ENCODE assay signal across 9 cellular contexts in genomic region chr19:41427647-41428480, GRCh38. TPM values are rescaled to one million over a fixed set of nuclear protein-coding genes. Genes with fewer than 3 reads are reported as not detected.
A peak's percentile ranks its signal among the peaks of the same experiment; 100 is the strongest.
DNase-seq lines count a peak whose midpoint lies in the region; ATAC-seq and TF ChIP-seq lines count a peak whose summit lies in the region.
"Had no signal": no experiment of that assay in that cellular context is flagged by ENCODE, and none has a peak within 500 bp of the region (broad histone marks: within the 10 kb centered on the region; RNA-seq: fewer than 3 reads in every experiment).

No MANE protein-coding gene starts in this region.

- peaks cover 46% of the 10 kb centered on the region for H3K36me3 ChIP-seq in NT2/D1 (ENCODE audit: insufficient read depth, insufficient read length, low read length)
- peaks cover 42% of the 10 kb centered on the region for H3K36me3 ChIP-seq in right atrium auricular region
- H3K36me3 ChIP-seq in gastrocnemius medialis = peaks cover 0 to 39% of the 10 kb centered on the region in 2 donors
- peaks cover 13% of the 10 kb centered on the region for H3K36me3 ChIP-seq in HAP-1 (replicated peaks)

- peaks cover 12% of the 10 kb centered on the region for H3K4me1 ChIP-seq in NT2/D1 (ENCODE audit: insufficient read depth, insufficient read length)
- peaks cover 0 to 56% of the 10 kb centered on the region in 2 donors for H3K4me1 ChIP-seq in right atrium auricular region
- peaks cover 23 to 38% of the 10 kb centered on the region in 2 donors for H3K4me1 ChIP-seq in gastrocnemius medialis
- peaks cover 3% of the 10 kb centered on the region; the same call in 1 of the 2 replicates for H3K4me1 ChIP-seq in HAP-1

- in situ Hi-C loops in gastrocnemius medialis (cut with MboI; ENCODE audit: low sequenced_read_pairs in 4 of 4) (no loop called here), HAP-1 (cut with MboI; ENCODE audit: low sequenced_read_pairs) (no loop called here)

- H3K36me3 Mint-ChIP-seq in activated naive CD4-positive, alpha-beta T cell treated with anti-CD3 and anti-CD28 coated beads, Interleukin-2, amount 50 U/mL, for 72 hours = no peaks in the 10 kb centered on the region

- H3K27me3 ChIP-seq in NT2/D1 (ENCODE audit: insufficient read depth, insufficient read length) (no peaks in the 10 kb centered on the region), right atrium auricular region (no peaks in the 10 kb centered on the region), gastrocnemius medialis (no peaks in the 10 kb centered on the region), HAP-1 (ENCODE audit: low read depth) (no peaks in the 10 kb centered on the region)

- peak; percentile 42 to 73 for ATAC-seq in activated naive CD4-positive, alpha-beta T cell treated with anti-CD3 and anti-CD28 coated beads, Interleukin-2, amount 50 U/mL, for 72 hours
- ATAC-seq in gastrocnemius medialis = peak in 1 of 2 donors; percentile 5
- ATAC-seq in HG03025 (IDR thresholded peaks at IDR 0.05; ENCODE audit: low FRiP score, unreplicated experiment) = no peak
- no peak for ATAC-seq in HG03457 (IDR thresholded peaks at IDR 0.05; ENCODE audit: unreplicated experiment)

- no peaks in the 10 kb centered on the region for H3K9me3 ChIP-seq in NT2/D1 (ENCODE audit: insufficient read depth, low read length)
- no peaks in the 10 kb centered on the region for H3K9me3 ChIP-seq in right atrium auricular region
- H3K9me3 ChIP-seq in gastrocnemius medialis = no peaks in the 10 kb centered on the region
- no peaks in the 10 kb centered on the region for H3K9me3 ChIP-seq in HAP-1

- no peak for TF ChIP-seq POLR2A in gastrocnemius medialis (IDR thresholded peaks at IDR 0.05)

- peak overlapping the region; percentile 76 for H3K9ac ChIP-seq in NT2/D1 (ENCODE audit: insufficient read length, low read depth)

- intact Hi-C loops in gastrocnemius medialis (cut with DNase I; ENCODE audit: low total_unique reads) = no loop called here

- no peaks in the 10 kb centered on the region for H3K9me3 Mint-ChIP-seq in activated naive CD4-positive, alpha-beta T cell treated with anti-CD3 and anti-CD28 coated beads, Interleukin-2, amount 50 U/mL, for 72 hours

- H3K27ac ChIP-seq in right atrium auricular region = peak overlapping the region; percentile 82 to 93
- H3K27ac ChIP-seq in gastrocnemius medialis = peak overlapping the region; percentile 60 to 74 (median 68)

- peak overlapping the region; percentile 39 for H3K4me3 ChIP-seq in NT2/D1 (ENCODE audit: insufficient read length, low read depth)
- peak overlapping the region; percentile 20 to 54 for H3K4me3 ChIP-seq in right atrium auricular region
- peak overlapping the region; percentile 43 to 59 (median 54) for H3K4me3 ChIP-seq in gastrocnemius medialis
- H3K4me3 ChIP-seq in HAP-1 = no peak overlapping the region

- H3K27ac Mint-ChIP-seq in activated naive CD4-positive, alpha-beta T cell treated with anti-CD3 and anti-CD28 coated beads, Interleukin-2, amount 50 U/mL, for 72 hours = peak overlapping the region; percentile 96

- TF ChIP-seq CTCF in right atrium auricular region (IDR thresholded peaks at IDR 0.05) (no peak), gastrocnemius medialis (IDR thresholded peaks at IDR 0.05 in 4 of 5, conservative IDR thresholded peaks at IDR 0.05 in 1 of 5) (no peak)

- DNase-seq in EL = peak; percentile 10
- no peak for DNase-seq in NT2/D1 (ENCODE audit: low read depth, low spot score)
- DNase-seq in activated naive CD4-positive, alpha-beta T cell treated with anti-CD3 and anti-CD28 coated beads, Interleukin-2, amount 50 U/mL, for 72 hours (ENCODE audit: low spot score in 2 of 2) = no peak
- DNase-seq in right atrium auricular region (ENCODE audit: low spot score) = no peak
- DNase-seq in gastrocnemius medialis = no peak
- no peak for DNase-seq in HAP-1 (ENCODE audit: low spot score in 2 of 2)

RNA-seq across cellular contexts. Expression of gene B3GNT8, which starts 0.7 kb away (rescaled TPM):
- under 1 TPM; 0.19 to 0.55 TPM for total RNA-seq in activated naive CD4-positive, alpha-beta T cell treated with anti-CD3 and anti-CD28 coated beads, Interleukin-2, amount 50 U/mL, for 72 hours
- total RNA-seq in right atrium auricular region (1 to 10 TPM; 1.9 to 4.5 TPM), gastrocnemius medialis (under 1 TPM in 3 of 4 donors, not detected in 1; 0.24 to 0.33 (median 0.33) TPM)

RNA-seq across cellular contexts. Expression of gene DMAC2, which starts 11.8 kb away (rescaled TPM):
- total RNA-seq in activated naive CD4-positive, alpha-beta T cell treated with anti-CD3 and anti-CD28 coated beads, Interleukin-2, amount 50 U/mL, for 72 hours = 10 to 100 TPM; 46.7 to 58.5 TPM
- total RNA-seq in right atrium auricular region (10 to 100 TPM; 63.2 to 88.7 TPM), gastrocnemius medialis (10 to 100 TPM; 41.0 to 61.0 (median 49.8) TPM)

RNA-seq across cellular contexts. Expression of gene ERICH4, which starts 15.1 kb away (rescaled TPM):
- not detected for total RNA-seq in activated naive CD4-positive, alpha-beta T cell treated with anti-CD3 and anti-CD28 coated beads, Interleukin-2, amount 50 U/mL, for 72 hours
- not detected for total RNA-seq in right atrium auricular region
- not detected for total RNA-seq in gastrocnemius medialis
- total RNA-seq: lower leg skin had no signal

RNA-seq across cellular contexts. Expression of gene BCKDHA, which starts 30.2 kb away (rescaled TPM):
- 10 to 100 TPM; 19.8 to 27.2 TPM for total RNA-seq in activated naive CD4-positive, alpha-beta T cell treated with anti-CD3 and anti-CD28 coated beads, Interleukin-2, amount 50 U/mL, for 72 hours
- total RNA-seq in right atrium auricular region (10 to 100 TPM; 65.2 to 77.6 TPM), gastrocnemius medialis (100 to 1,000 TPM in 1 of 4 donors, 10 to 100 TPM in 3; 80.8 to 115 (median 84.1) TPM)

RNA-seq across cellular contexts. Expression of gene EXOSC5, which starts 30.7 kb away (rescaled TPM):
- 10 to 100 TPM; 44.7 to 61.1 TPM for total RNA-seq in activated naive CD4-positive, alpha-beta T cell treated with anti-CD3 and anti-CD28 coated beads, Interleukin-2, amount 50 U/mL, for 72 hours
- total RNA-seq in right atrium auricular region = 1 to 10 TPM; 8.5 to 9.0 TPM
- total RNA-seq in gastrocnemius medialis = 10 to 100 TPM; 29.1 to 61.9 (median 40.9) TPM

Comparison
In these comparisons a context has a peak if more than half of its experiments do, and no peak if none do; other contexts are left out.
1. ATAC-seq: peak in activated naive CD4-positive, alpha-beta T cell treated with anti-CD3 and anti-CD28 coated beads, Interleukin-2, amount 50 U/mL, for 72 hours (2 of 2); none in HG03025 (single experiment) and HG03457 (single experiment).